Comparison of ENCODE assay signal across 13 cellular contexts in the genomic region with DNA sequence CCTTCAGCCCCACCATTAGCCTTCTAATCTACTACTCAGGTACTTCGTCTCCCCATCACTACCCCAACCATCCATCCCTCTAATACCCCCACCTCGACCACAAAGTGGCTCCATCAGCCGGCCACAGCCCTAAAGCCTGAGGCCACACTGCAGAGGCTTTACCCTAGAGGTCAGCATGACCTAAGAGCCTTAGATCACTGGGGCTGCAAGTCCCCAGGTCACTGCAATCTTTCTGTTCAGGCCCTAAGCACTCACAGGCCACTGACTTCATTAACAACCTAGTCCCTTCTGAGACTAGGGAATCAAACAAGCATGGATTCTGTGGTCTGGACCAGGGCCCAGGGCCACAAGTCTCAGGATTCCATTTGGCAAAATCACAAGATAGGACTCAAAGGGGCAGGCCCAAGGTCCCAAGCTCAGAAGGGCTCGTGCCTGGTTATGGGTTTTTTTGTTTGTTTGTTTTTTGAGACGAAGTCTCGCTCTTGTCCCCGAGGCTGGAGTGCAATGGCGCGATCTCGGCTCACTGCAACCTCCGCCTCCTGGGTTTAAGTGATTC. TPM values are rescaled to one million over a fixed set of nuclear protein-coding genes. Genes with fewer than 3 reads are reported as not detected.
DNase-seq lines count a peak whose midpoint lies in the region; ATAC-seq and TF ChIP-seq lines count a peak whose summit lies in the region.
"Had no signal": no experiment of that assay in that cellular context is flagged by ENCODE, and none has a peak within 500 bp of the region (broad histone marks: within the 10 kb centered on the region; RNA-seq: fewer than 3 reads in every experiment).

No MANE protein-coding gene starts in this region.

- H3K27ac ChIP-seq in HEK293 (ENCODE audit: extremely low read depth, low read depth, low read length) (no peak overlapping the region), lower lobe of right lung (no peak overlapping the region), gastrocnemius medialis (no peak overlapping the region)
- H3K27ac ChIP-seq: psoas muscle, upper lobe of left lung had no signal

- intact Hi-C loops in lower lobe of right lung (cut with DNase I), result no loop called here
- intact Hi-C loops in gastrocnemius medialis (cut with DNase I; ENCODE audit: low total_unique reads), result no loop called here

- ATAC-seq in lower lobe of right lung, result peak; percentile 13 to 14
- ATAC-seq in gastrocnemius medialis, result no peak
- ATAC-seq in GM21576 (IDR thresholded peaks at IDR 0.05; ENCODE audit: unreplicated experiment), result no peak
- no peak for ATAC-seq in HG02884 (IDR thresholded peaks at IDR 0.05; ENCODE audit: unreplicated experiment)
- ATAC-seq: activated CD8-positive, alpha-beta T cell treated with anti-CD3 and anti-CD28 coated beads for 36 hours had no signal

- TF ChIP-seq POLR2A in gastrocnemius medialis (IDR thresholded peaks at IDR 0.05), result no peak

- H3K4me3 ChIP-seq in HEK293 (ENCODE audit: low read depth, low read length) (no peak overlapping the region), astrocyte of the cerebellum (ENCODE audit: low read depth, low read length) (no peak overlapping the region), lower lobe of right lung (no peak overlapping the region), gastrocnemius medialis (no peak overlapping the region)
- H3K4me3 ChIP-seq: psoas muscle, upper lobe of left lung had no signal

- CTCF ChIA-PET in HEK293 (lab: Yijun Ruan, JAX), result no interaction called here

- POLR2A ChIA-PET in HEK293 (lab: Yijun Ruan, JAX), result no interaction called here

- no peaks in the 10 kb centered on the region for H3K27me3 ChIP-seq in lower lobe of right lung (ENCODE audit: low read depth)
- no peaks in the 10 kb centered on the region for H3K27me3 ChIP-seq in gastrocnemius medialis
- H3K27me3 ChIP-seq: upper lobe of left lung had no signal

- H3K4me1 ChIP-seq in HEK293 (ENCODE audit: control insufficient read depth, insufficient read depth, low read length) (peaks cover 17% of the 10 kb centered on the region), lower lobe of right lung (no peaks in the 10 kb centered on the region), gastrocnemius medialis (no peaks in the 10 kb centered on the region)
- H3K4me1 ChIP-seq: psoas muscle, upper lobe of left lung had no signal

- in situ Hi-C loops in astrocyte of the cerebellum (cut with HindIII; ENCODE audit: low sequenced_read_pairs), result no loop called here
- in situ Hi-C loops in gastrocnemius medialis (cut with MboI; ENCODE audit: low sequenced_read_pairs in 4 of 4), result no loop called here

- no peak for TF ChIP-seq CTCF in AG09319 (IDR thresholded peaks at IDR 0.05; ENCODE audit: low read depth, low read length)
- no peak for TF ChIP-seq CTCF in HEK293 (tag by site-specific recombination; IDR thresholded peaks at IDR 0.05)
- no peak for TF ChIP-seq CTCF in astrocyte of the cerebellum (IDR thresholded peaks at IDR 0.05; ENCODE audit: low read depth, low read length, missing control alignments)
- no peak for TF ChIP-seq CTCF in lower lobe of right lung (IDR thresholded peaks at IDR 0.05)
- TF ChIP-seq CTCF in gastrocnemius medialis (IDR thresholded peaks at IDR 0.05 in 4 of 5, conservative IDR thresholded peaks at IDR 0.05 in 1 of 5), result no peak

- DNase-seq in AG09319 (ENCODE audit: extremely low read depth, low read depth), result peak; percentile 7
- DNase-seq in astrocyte of the cerebellum (ENCODE audit: low read depth), result peak; percentile 67
- no peak for DNase-seq in lower lobe of right lung
- DNase-seq in gastrocnemius medialis, result no peak
- DNase-seq in hippocampal formation (lab: John Stamatoyannopoulos, UW), result no peak
- DNase-seq: activated CD8-positive, alpha-beta T cell treated with anti-CD3 and anti-CD28 coated beads for 36 hours; activated naive CD8-positive, alpha-beta T cell treated with anti-CD3 and anti-CD28 coated beads, Interleukin-2, amount 50 U/mL, for 24 hours; NCI-H446; psoas muscle; upper lobe of left lung had no signal

- H3K9me3 ChIP-seq in HEK293 (ENCODE audit: control insufficient read depth, insufficient read depth, low read depth, low read length) (no peaks in the 10 kb centered on the region), lower lobe of right lung (no peaks in the 10 kb centered on the region), gastrocnemius medialis (no peaks in the 10 kb centered on the region)
- H3K9me3 ChIP-seq: psoas muscle had no signal

- H3K36me3 ChIP-seq in HEK293 (ENCODE audit: control insufficient read depth in 2 of 2, insufficient read depth in 1 of 2, low read length in 2 of 2), result no peaks in the 10 kb centered on the region
- H3K36me3 ChIP-seq in lower lobe of right lung, result no peaks in the 10 kb centered on the region
- H3K36me3 ChIP-seq in gastrocnemius medialis, result no peaks in the 10 kb centered on the region
- H3K36me3 ChIP-seq: upper lobe of left lung had no signal

TF ChIP-seq in HEK293, 187 proteins besides CTCF, POLR2A, EP300 and RAD21:
- no peak for TF ChIP-seq KLF7 (tag by site-specific recombination; IDR thresholded peaks at IDR 0.05; ENCODE audit: borderline replicate concordance)
- TF ChIP-seq, protein P1, sequence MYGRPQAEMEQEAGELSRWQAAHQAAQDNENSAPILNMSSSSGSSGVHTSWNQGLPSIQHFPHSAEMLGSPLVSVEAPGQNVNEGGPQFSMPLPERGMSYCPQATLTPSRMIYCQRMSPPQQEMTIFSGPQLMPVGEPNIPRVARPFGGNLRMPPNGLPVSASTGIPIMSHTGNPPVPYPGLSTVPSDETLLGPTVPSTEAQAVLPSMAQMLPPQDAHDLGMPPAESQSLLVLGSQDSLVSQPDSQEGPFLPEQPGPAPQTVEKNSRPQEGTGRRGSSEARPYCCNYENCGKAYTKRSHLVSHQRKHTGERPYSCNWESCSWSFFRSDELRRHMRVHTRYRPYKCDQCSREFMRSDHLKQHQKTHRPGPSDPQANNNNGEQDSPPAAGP (tag by site-specific recombination; IDR thresholded peaks at IDR 0.05), result no peak
- TF ChIP-seq, protein P2, sequence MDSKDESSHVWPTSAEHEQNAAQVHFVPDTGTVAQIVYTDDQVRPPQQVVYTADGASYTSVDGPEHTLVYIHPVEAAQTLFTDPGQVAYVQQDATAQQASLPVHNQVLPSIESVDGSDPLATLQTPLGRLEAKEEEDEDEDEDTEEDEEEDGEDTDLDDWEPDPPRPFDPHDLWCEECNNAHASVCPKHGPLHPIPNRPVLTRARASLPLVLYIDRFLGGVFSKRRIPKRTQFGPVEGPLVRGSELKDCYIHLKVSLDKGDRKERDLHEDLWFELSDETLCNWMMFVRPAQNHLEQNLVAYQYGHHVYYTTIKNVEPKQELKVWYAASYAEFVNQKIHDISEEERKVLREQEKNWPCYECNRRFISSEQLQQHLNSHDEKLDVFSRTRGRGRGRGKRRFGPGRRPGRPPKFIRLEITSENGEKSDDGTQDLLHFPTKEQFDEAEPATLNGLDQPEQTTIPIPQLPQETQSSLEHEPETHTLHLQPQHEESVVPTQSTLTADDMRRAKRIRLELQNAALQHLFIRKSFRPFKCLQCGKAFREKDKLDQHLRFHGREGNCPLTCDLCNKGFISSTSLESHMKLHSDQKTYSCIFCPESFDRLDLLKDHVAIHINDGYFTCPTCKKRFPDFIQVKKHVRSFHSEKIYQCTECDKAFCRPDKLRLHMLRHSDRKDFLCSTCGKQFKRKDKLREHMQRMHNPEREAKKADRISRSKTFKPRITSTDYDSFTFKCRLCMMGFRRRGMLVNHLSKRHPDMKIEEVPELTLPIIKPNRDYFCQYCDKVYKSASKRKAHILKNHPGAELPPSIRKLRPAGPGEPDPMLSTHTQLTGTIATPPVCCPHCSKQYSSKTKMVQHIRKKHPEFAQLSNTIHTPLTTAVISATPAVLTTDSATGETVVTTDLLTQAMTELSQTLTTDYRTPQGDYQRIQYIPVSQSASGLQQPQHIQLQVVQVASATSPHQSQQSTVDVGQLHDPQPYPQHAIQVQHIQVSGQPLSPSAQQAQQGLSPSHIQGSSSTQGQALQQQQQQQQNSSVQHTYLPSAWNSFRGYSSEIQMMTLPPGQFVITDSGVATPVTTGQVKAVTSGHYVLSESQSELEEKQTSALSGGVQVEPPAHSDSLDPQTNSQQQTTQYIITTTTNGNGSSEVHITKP (tag by site-specific recombination; IDR thresholded peaks at IDR 0.05), result peak; percentile 15; the same call in 1 of the 2 replicates
- no peak for TF ChIP-seq ZNF274 (IDR thresholded peaks at IDR 0.05; ENCODE audit: low read length)
- no peak for TF ChIP-seq ZNF274 (tag by site-specific recombination; IDR thresholded peaks at IDR 0.05; ENCODE audit: borderline replicate concordance)

RNA-seq across cellular contexts. Expression of a gene that starts 37.0 kb away (rescaled TPM):
- 65.8 TPM for total RNA-seq in lower lobe of right lung
- 100 to 1,000 TPM; 152 to 246 (median 186) TPM for total RNA-seq in gastrocnemius medialis
- total RNA-seq: activated CD8-positive, alpha-beta T cell treated with anti-CD3 and anti-CD28 coated beads for 36 hours had no signal

Comparison
In these comparisons a context has a peak if more than half of its experiments do, and no peak if none do; other contexts are left out.
1. DNase-seq: peak in AG09319 (single experiment) and astrocyte of the cerebellum (single experiment); none in lower lobe of right lung (single experiment), gastrocnemius medialis (0 of 2) and hippocampal formation (0 of 2).
2. ATAC-seq: peak in lower lobe of right lung (2 of 2); none in gastrocnemius medialis (0 of 2), GM21576 (single experiment) and HG02884 (single experiment).